1 cellular context compared by ENCODE assay signal in genomic region chr6:165662041-165662491, GRCh38.
A peak's percentile ranks its signal among the peaks of the same experiment; 100 is the strongest.
TF ChIP-seq lines count a peak whose summit lies in the region.

No MANE protein-coding gene starts in this region.

TF ChIP-seq in HEK293, 187 proteins besides CTCF, POLR2A, EP300 and RAD21 (continued from another document):
- TF ChIP-seq ZNF398 (tag by site-specific recombination; IDR thresholded peaks at IDR 0.05) (peak; percentile 89), KLF16 (tag by site-specific recombination; IDR thresholded peaks at IDR 0.05) (0 out of 2 replicates have a peak, but pooled peaks have one; percentile 19), ZNF394 (tag by site-specific recombination; IDR thresholded peaks at IDR 0.05; ENCODE audit: borderline replicate concordance) (no peak), ZNF19 (tag by site-specific recombination; IDR thresholded peaks at IDR 0.05; ENCODE audit: low read depth) (no peak), EGR2 (tag by site-specific recombination; IDR thresholded peaks at IDR 0.05; ENCODE audit: low read depth) (peak; percentile 73), SCRT2 (tag by site-specific recombination; IDR thresholded peaks at IDR 0.05) (no peak), ZFHX2 (tag by site-specific recombination; conservative IDR thresholded peaks at IDR 0.05) (peak; percentile 69)
- TF ChIP-seq, protein P1, sequence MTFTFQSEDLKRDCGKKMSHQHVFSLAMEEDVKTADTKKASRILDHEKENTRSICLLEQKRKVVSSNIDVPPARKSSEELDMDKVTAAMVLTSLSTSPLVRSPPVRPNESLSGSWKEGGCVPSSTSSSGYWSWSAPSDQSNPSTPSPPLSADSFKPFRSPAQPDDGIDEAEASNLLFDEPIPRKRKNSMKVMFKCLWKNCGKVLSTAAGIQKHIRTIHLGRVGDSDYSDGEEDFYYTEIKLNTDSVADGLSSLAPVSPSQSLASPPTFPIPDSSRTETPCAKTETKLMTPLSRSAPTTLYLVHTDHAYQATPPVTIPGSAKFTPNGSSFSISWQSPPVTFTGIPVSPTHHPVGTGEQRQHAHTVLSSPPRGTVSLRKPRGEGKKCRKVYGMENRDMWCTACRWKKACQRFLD (tag by site-specific recombination; IDR thresholded peaks at IDR 0.05), result no peak
